In the genomic region with DNA sequence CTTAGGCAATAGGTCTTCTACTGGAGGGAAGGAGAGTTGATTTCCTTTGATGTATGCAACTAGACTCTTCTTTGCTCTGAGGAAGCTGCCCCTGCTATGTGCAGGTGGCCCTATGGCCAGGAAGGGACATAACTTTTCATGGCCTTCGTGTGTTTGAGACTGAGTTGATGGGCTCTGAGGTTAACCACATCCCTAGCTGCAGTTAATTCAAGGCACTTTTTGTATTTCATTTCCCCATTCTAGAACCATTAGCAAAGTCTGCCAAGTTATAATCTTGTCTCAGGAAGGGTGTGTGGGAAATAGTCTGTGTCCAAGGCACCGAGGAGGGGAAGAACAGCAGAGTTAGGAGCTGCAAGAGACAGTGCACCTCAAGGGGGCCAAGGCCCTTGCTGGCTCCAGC, we compare ENCODE assay signal across 11 cellular contexts. TPM values are rescaled to one million over a fixed set of nuclear protein-coding genes. Genes with fewer than 3 reads are reported as not detected.
DNase-seq lines count a peak whose midpoint lies in the region; ATAC-seq, FAIRE-seq and TF ChIP-seq lines count a peak whose summit lies in the region.
"Had no signal": no experiment of that assay in that cellular context is flagged by ENCODE, and none has a peak within 500 bp of the region (broad histone marks: within the 10 kb centered on the region; RNA-seq: fewer than 3 reads in every experiment).

No MANE protein-coding gene starts in this region.

- H3K36me3 Mint-ChIP-seq in WTC11, result no peaks in the 10 kb centered on the region
- H3K36me3 Mint-ChIP-seq: activated CD8-positive, alpha-beta memory T cell treated with anti-CD3 and anti-CD28 coated beads, Interleukin-2, amount 10 ng/mL, durations not matched to agents 7 days and 5 days had no signal

- no peak for TF ChIP-seq CTCF in GM12864 (IDR thresholded peaks at IDR 0.05; ENCODE audit: low read depth, low read length, missing control alignments)
- TF ChIP-seq CTCF in GM20000 (IDR thresholded peaks at IDR 0.05; ENCODE audit: extremely low read depth, missing control alignments), result no peak
- no peak for TF ChIP-seq CTCF in Peyer's patch (IDR thresholded peaks at IDR 0.05)
- no peak for TF ChIP-seq CTCF in WTC11 (IDR thresholded peaks at IDR 0.05)

- H3K4me1 ChIP-seq in Peyer's patch, result peaks cover 0 to 10% (median 0%) of the 10 kb centered on the region in 4 donors

- no peaks in the 10 kb centered on the region for H3K27me3 ChIP-seq in Peyer's patch

- intact Hi-C loops in Right ventricle myocardium superior (cut with DNase I), result no loop called here

- H3K27me3 Mint-ChIP-seq in WTC11 (ENCODE audit: low read depth), result peaks cover 1% of the 10 kb centered on the region; the same call in 1 of the 2 replicates

- CTCF ChIA-PET in WTC11 (lab: Charles Lee), result interaction anchor here (1.9 kb wide), 1 partner anchor 15 kb away, joined by 9 read pairs; no protein-coding TSS in a partner anchor

- H3K9me3 Mint-ChIP-seq in WTC11, result no peaks in the 10 kb centered on the region

- peak; percentile 61 for ATAC-seq in HG03135 (IDR thresholded peaks at IDR 0.05; ENCODE audit: unreplicated experiment)
- no peak for ATAC-seq in WTC11
- no peak for ATAC-seq in Right ventricle myocardium superior (ENCODE audit: poor library complexity)
- ATAC-seq: activated CD8-positive, alpha-beta memory T cell treated with anti-CD3 and anti-CD28 coated beads, Interleukin-2, amount 10 ng/mL, durations not matched to agents 7 days and 5 days had no signal

- no peak for TF ChIP-seq POLR2A in Peyer's patch (IDR thresholded peaks at IDR 0.05)
- no peak for TF ChIP-seq POLR2A in H54 (IDR thresholded peaks at IDR 0.05; ENCODE audit: low read depth, low read length)

- H3K4me3 ChIP-seq in GM12864 (ENCODE audit: low read depth, low read length), result no peak overlapping the region
- no peak overlapping the region for H3K4me3 ChIP-seq in Peyer's patch

- DNase-seq in GM12864 (ENCODE audit: low read depth) (peak; percentile 78), GM20000 (ENCODE audit: low spot score) (peak; percentile 56), Peyer's patch (peak in 2 of 3 donors; percentile 70 to 71), WTC11 (ENCODE audit: low spot score) (no peak), Right ventricle myocardium superior (no peak), H54 (ENCODE audit: insufficient read length, low spot score) (no peak), iPS-NIHi11 (ENCODE audit: low spot score) (no peak)
- DNase-seq: activated CD8-positive, alpha-beta memory T cell treated with anti-CD3 and anti-CD28 coated beads, Interleukin-2, amount 10 ng/mL, durations not matched to agents 7 days and 5 days; NK-92 treated with Interleukin-12 subunit alpha and Interleukin-12 subunit beta, amount 100 ng/mL, for 24 hours; posterior cingulate gyrus had no signal

- POLR2A ChIA-PET in WTC11 (lab: Charles Lee), result no interaction called here

- H3K27ac Mint-ChIP-seq in WTC11, result no peak overlapping the region
- H3K27ac Mint-ChIP-seq: activated CD8-positive, alpha-beta memory T cell treated with anti-CD3 and anti-CD28 coated beads, Interleukin-2, amount 10 ng/mL, durations not matched to agents 7 days and 5 days had no signal

- no peaks in the 10 kb centered on the region for H3K36me3 ChIP-seq in Peyer's patch

- no peak overlapping the region for H3K27ac ChIP-seq in Peyer's patch

- H3K4me3 Mint-ChIP-seq in WTC11, result no peak overlapping the region
- H3K4me3 Mint-ChIP-seq: activated CD8-positive, alpha-beta memory T cell treated with anti-CD3 and anti-CD28 coated beads, Interleukin-2, amount 10 ng/mL, durations not matched to agents 7 days and 5 days had no signal

- no peaks in the 10 kb centered on the region for H3K9me3 ChIP-seq in Peyer's patch

- no peak for FAIRE-seq in H54 (lab: Jason Lieb, UNC)

- H3K4me1 Mint-ChIP-seq in WTC11, result peaks cover 3% of the 10 kb centered on the region

TF ChIP-seq in WTC11, 78 proteins besides CTCF, POLR2A, EP300 and RAD21:
- no peak for TF ChIP-seq ATF1 (CRISPR knock-in tag; IDR thresholded peaks at IDR 0.05)
- TF ChIP-seq ZNF121 (CRISPR knock-in tag; IDR thresholded peaks at IDR 0.05), result no peak
- TF ChIP-seq EMX1 (CRISPR knock-in tag; IDR thresholded peaks at IDR 0.05), result no peak
- TF ChIP-seq, protein P1, sequence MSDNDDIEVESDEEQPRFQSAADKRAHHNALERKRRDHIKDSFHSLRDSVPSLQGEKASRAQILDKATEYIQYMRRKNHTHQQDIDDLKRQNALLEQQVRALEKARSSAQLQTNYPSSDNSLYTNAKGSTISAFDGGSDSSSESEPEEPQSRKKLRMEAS (CRISPR knock-in tag; IDR thresholded peaks at IDR 0.05), result no peak
- no peak for TF ChIP-seq ZNF317 (CRISPR knock-in tag; IDR thresholded peaks at IDR 0.05; ENCODE audit: borderline replicate concordance, low read depth)
- TF ChIP-seq PRRX2 (CRISPR knock-in tag; IDR thresholded peaks at IDR 0.05), result no peak
- TF ChIP-seq, protein P2, sequence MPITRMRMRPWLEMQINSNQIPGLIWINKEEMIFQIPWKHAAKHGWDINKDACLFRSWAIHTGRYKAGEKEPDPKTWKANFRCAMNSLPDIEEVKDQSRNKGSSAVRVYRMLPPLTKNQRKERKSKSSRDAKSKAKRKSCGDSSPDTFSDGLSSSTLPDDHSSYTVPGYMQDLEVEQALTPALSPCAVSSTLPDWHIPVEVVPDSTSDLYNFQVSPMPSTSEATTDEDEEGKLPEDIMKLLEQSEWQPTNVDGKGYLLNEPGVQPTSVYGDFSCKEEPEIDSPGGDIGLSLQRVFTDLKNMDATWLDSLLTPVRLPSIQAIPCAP (CRISPR knock-in tag; IDR thresholded peaks at IDR 0.05), result no peak

RNA-seq across cellular contexts. Expression of a gene that starts 2.5 kb away (rescaled TPM):
- 1 to 10 TPM in 1 of 4 donors, not detected in 3; 2.5 TPM for total RNA-seq in Peyer's patch
- total RNA-seq in WTC11 (2021), result not detected in 3 replicates
- total RNA-seq in Right ventricle myocardium superior, result not detected
- total RNA-seq: activated CD8-positive, alpha-beta memory T cell treated with anti-CD3 and anti-CD28 coated beads, Interleukin-2, amount 10 ng/mL, durations not matched to agents 7 days and 5 days had no signal

RNA-seq across cellular contexts. Expression of a gene that starts 43.0 kb away (rescaled TPM):
- total RNA-seq in Peyer's patch, result 10 to 100 TPM in 1 of 4 donors, 1 to 10 TPM in 2, under 1 TPM in 1; 0.53 to 19.0 (median 3.8) TPM
- 0.70 to 0.89 TPM (median 0.78 TPM) in 3 replicates for total RNA-seq in WTC11 (2021)
- 0.11 TPM for total RNA-seq in Right ventricle myocardium superior
- total RNA-seq: activated CD8-positive, alpha-beta memory T cell treated with anti-CD3 and anti-CD28 coated beads, Interleukin-2, amount 10 ng/mL, durations not matched to agents 7 days and 5 days had no signal

Comparison
In these comparisons a context has a peak if more than half of its experiments do, and no peak if none do; other contexts are left out.
1. DNase-seq: peak in GM12864 (single experiment), GM20000 (single experiment) and Peyer's patch (2 of 3); none in WTC11 (single experiment), Right ventricle myocardium superior (single experiment), H54 (single experiment) and iPS-NIHi11 (single experiment).